Comparison of ENCODE assay signal across 18 cellular contexts in the genomic region with DNA sequence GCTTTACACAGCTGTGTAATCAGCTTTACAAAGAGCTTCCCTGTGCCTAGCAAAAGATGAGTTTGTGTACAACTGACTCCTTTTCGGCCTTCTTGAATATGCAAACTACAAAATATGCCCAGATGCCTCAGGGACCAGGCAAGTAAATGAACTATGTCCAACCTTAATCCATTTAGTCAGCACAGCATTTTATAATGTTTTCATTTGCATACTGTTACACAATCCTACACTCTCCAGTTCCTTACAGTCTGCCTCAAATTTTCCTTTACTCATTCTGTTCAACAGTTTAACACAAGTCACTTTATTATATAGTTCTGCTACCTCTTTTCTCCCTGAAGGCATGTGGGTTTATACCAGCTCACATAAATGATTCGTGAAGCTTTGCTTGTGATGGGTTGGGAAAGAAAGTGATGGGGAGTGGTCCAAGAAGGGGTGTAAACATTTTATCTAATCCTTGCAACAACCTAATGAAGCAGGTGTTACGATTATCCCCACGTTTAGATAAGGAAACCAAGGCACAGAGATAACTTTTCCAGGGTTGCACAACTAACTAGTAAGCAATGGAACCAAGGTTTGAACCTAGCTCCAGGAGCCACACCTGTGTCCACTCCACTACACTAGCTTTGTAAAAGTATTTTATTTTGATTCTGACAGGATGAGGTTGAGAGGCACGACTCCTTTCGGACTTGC. TPM values are rescaled to one million over a fixed set of nuclear protein-coding genes. Genes with fewer than 3 reads are reported as not detected.
A peak's percentile ranks its signal among the peaks of the same experiment; 100 is the strongest.
DNase-seq lines count a peak whose midpoint lies in the region; ATAC-seq, FAIRE-seq and TF ChIP-seq lines count a peak whose summit lies in the region.
"Had no signal": no experiment of that assay in that cellular context is flagged by ENCODE, and none has a peak within 500 bp of the region (broad histone marks: within the 10 kb centered on the region; RNA-seq: fewer than 3 reads in every experiment).

No MANE protein-coding gene starts in this region.

- no peak overlapping the region for H3K4me3 ChIP-seq in HepG2 (replicated peaks in 1 of 3; ENCODE audit: insufficient read depth in 1 of 3, low read depth in 2 of 3, low read length in 3 of 3)
- H3K4me3 ChIP-seq in right lobe of liver = no peak overlapping the region
- no peak overlapping the region for H3K4me3 ChIP-seq in ovary
- no peak overlapping the region for H3K4me3 ChIP-seq in heart left ventricle
- H3K4me3 ChIP-seq: lung, neural progenitor cell had no signal

- no peak for ATAC-seq in HepG2
- ATAC-seq in right lobe of liver = no peak
- no peak for ATAC-seq in heart left ventricle
- ATAC-seq: activated T-helper 17 cell treated with anti-CD3 and anti-CD28 coated beads, Interleukin-2, amount 50 U/mL, for 72 hours had no signal

- no peak overlapping the region for H3K9ac ChIP-seq in HepG2 (ENCODE audit: insufficient read depth, low read depth, low read length)
- H3K9ac ChIP-seq: neural progenitor cell had no signal

- POLR2A ChIA-PET in HepG2 (lab: Yijun Ruan, JAX) = no interaction called here

- no TSS peak for BruUV-seq in HepG2 (replicated peaks; lab: Mats Ljungman, UMichigan)

- TF ChIP-seq EP300 in HepG2 (IDR thresholded peaks at IDR 0.05; ENCODE audit: low read depth in 2 of 2, low read length in 2 of 2) = no peak
- no peak for TF ChIP-seq EP300 in HepG2 (CRISPR knock-in tag; IDR thresholded peaks at IDR 0.05; ENCODE audit: borderline replicate concordance)
- TF ChIP-seq EP300 in ovary (IDR thresholded peaks at IDR 0.05) = no peak

- H3K79me2 ChIP-seq in HepG2 (ENCODE audit: insufficient read depth, low read length) = peaks cover 9% of the 10 kb centered on the region

- no peak overlapping the region for H3K4me2 ChIP-seq in HepG2 (ENCODE audit: low read depth, low read length)
- H3K4me2 ChIP-seq: neural progenitor cell had no signal

- intact Hi-C loops in HepG2 (cut with micrococcal nuclease; ENCODE audit: unreplicated experiment) (loop anchor here (5.0 kb wide), 3 partner anchors 77 to 228 kb away; a partner anchor contains a TSS), right lobe of liver (cut with DNase I) (no loop called here), ovary (cut with DNase I) (loop anchor here (5.0 to 10.0 kb wide), 5 partner anchors 70 to 193 kb away; a partner anchor contains a TSS), heart left ventricle (cut with DNase I) (loop anchor here in 9 of 10 donors (5.0 to 10.0 kb wide), 8 partner anchors 72 to 190 kb away; a partner anchor contains a TSS)

- in situ Hi-C loops in HepG2 (cut with HindIII; ENCODE audit: extremely low pct_ligation_motif_present, low pct_unique_long_range_greater_than_20kb) = loop anchor here (10.0 kb wide), 1 partner anchor 180 kb away; no protein-coding TSS in a partner anchor

- H3K4me1 ChIP-seq in HepG2 (ENCODE audit: insufficient read depth, low read length) (peaks cover 11% of the 10 kb centered on the region), right lobe of liver (peaks cover 0 to 11% (median 1%) of the 10 kb centered on the region in 4 donors), ovary (ENCODE audit: insufficient read depth) (peaks cover 2% of the 10 kb centered on the region), heart left ventricle (peaks cover 3 to 35% (median 8%) of the 10 kb centered on the region in 12 donors)
- H3K4me1 ChIP-seq: neural progenitor cell had no signal

- 31% methylated on average over 6 of the region's 6 CpGs for WGBS in HepG2 (ENCODE audit: low lambda C conversion rate)
- 86% methylated on average over 6 of the region's 6 CpGs for WGBS in right lobe of liver (ENCODE audit: insufficient coverage, low coverage, low lambda C conversion rate, missing lambda C conversion rate)
- 81 to 86% (median 82%) methylated on average over 6 of the region's 6 CpGs for WGBS in ovary, 3 donors
- 78 to 83% (median 81%) methylated on average over 6 of the region's 6 CpGs for WGBS in heart left ventricle, 4 donors

- TF ChIP-seq CTCF in HepG2 (CRISPR knock-in tag; IDR thresholded peaks at IDR 0.05) (no peak), right lobe of liver (IDR thresholded peaks at IDR 0.05) (no peak), ovary (IDR thresholded peaks at IDR 0.05) (no peak), heart left ventricle (IDR thresholded peaks at IDR 0.05) (no peak)

- no peaks in the 10 kb centered on the region for H4K20me1 ChIP-seq in HepG2 (ENCODE audit: insufficient read depth, low read length)

- H3K9me3 ChIP-seq in HepG2 (ENCODE audit: low read length) (no peaks in the 10 kb centered on the region), right lobe of liver (no peaks in the 10 kb centered on the region), ovary (no peaks in the 10 kb centered on the region), heart left ventricle (no peaks in the 10 kb centered on the region)

- FAIRE-seq in HepG2 (lab: Jason Lieb, UNC) = peak; percentile 34
- FAIRE-seq: astrocyte had no signal

- H3K27me3 ChIP-seq in HepG2 (ENCODE audit: control insufficient read depth in 1 of 2, insufficient read depth in 2 of 2, low read length in 2 of 2) = peaks cover 0 to 3% of the 10 kb centered on the region in 2 experiments; a peak in 1 of 5 replicates
- H3K27me3 ChIP-seq in right lobe of liver = no peaks in the 10 kb centered on the region
- H3K27me3 ChIP-seq in ovary = no peaks in the 10 kb centered on the region
- no peaks in the 10 kb centered on the region for H3K27me3 ChIP-seq in heart left ventricle
- H3K27me3 ChIP-seq: neural progenitor cell had no signal

- no peak overlapping the region for H3K27ac ChIP-seq in HepG2 (ENCODE audit: extremely low read length, insufficient read depth, low read length)
- no peak overlapping the region for H3K27ac ChIP-seq in right lobe of liver
- H3K27ac ChIP-seq in ovary = no peak overlapping the region
- H3K27ac ChIP-seq in heart left ventricle = no peak overlapping the region
- H3K27ac ChIP-seq: neural progenitor cell had no signal

- H2AFZ ChIP-seq in HepG2 (ENCODE audit: low read length) = no peak overlapping the region
- H2AFZ ChIP-seq: neural progenitor cell had no signal

- CTCF ChIA-PET in HepG2 (lab: Yijun Ruan, JAX; ENCODE audit: low intra/inter-chr PET ratio, low total read pairs) = no interaction called here

- no peak for TF ChIP-seq POLR2A in HepG2 (IDR thresholded peaks at IDR 0.05; ENCODE audit: insufficient read depth in 1 of 2, low read depth in 2 of 2, low read length in 2 of 2)
- TF ChIP-seq POLR2A in right lobe of liver (IDR thresholded peaks at IDR 0.05) = no peak
- TF ChIP-seq POLR2A in erythroblast (IDR thresholded peaks at IDR 0.05; ENCODE audit: low read length) = no peak
- TF ChIP-seq POLR2A in ovary (IDR thresholded peaks at IDR 0.05) = no peak
- TF ChIP-seq POLR2A in heart left ventricle (IDR thresholded peaks at IDR 0.05) = no peak

- DNase-seq in HepG2 (ENCODE audit: low spot score) (no peak), right lobe of liver (no peak), NOMO-1 treated with DMSO at 0.1 percent for 48 hours (lab: John Stamatoyannopoulos, UW; ENCODE audit: unreplicated experiment) (peak; percentile 77), erythroblast (lab: John Stamatoyannopoulos, UW) (peak; percentile 43 to 58), ovary (no peak), retina (no peak), 8988T (no peak), heart left ventricle (no peak)
- DNase-seq: ACHN, dermis blood vessel endothelial cell, DMS153, NCI-H1436, RPMI8226, substantia nigra had no signal

- H3K36me3 ChIP-seq in HepG2 (replicated peaks in 1 of 2; ENCODE audit: control insufficient read depth in 1 of 2, insufficient read depth in 2 of 2, low read length in 2 of 2) (no peaks in the 10 kb centered on the region), right lobe of liver (no peaks in the 10 kb centered on the region), ovary (no peaks in the 10 kb centered on the region), heart left ventricle (no peaks in the 10 kb centered on the region)
- H3K36me3 ChIP-seq: neural progenitor cell had no signal

- TF ChIP-seq RAD21 in HepG2 (CRISPR knock-in tag; IDR thresholded peaks at IDR 0.05) = no peak

TF ChIP-seq in HepG2, 621 proteins besides CTCF, POLR2A, EP300 and RAD21 (continues in another document):
- TF ChIP-seq TSC22D2 (CRISPR knock-in tag; IDR thresholded peaks at IDR 0.05; ENCODE audit: borderline replicate concordance) (no peak), ZNF547 (CRISPR knock-in tag; IDR thresholded peaks at IDR 0.05) (no peak), ZNF790 (CRISPR knock-in tag; IDR thresholded peaks at IDR 0.05; ENCODE audit: borderline replicate concordance) (no peak), GTF3A (CRISPR knock-in tag; conservative IDR thresholded peaks at IDR 0.05) (no peak), ZBTB7B (CRISPR knock-in tag; IDR thresholded peaks at IDR 0.05) (no peak), ZNF747 (CRISPR knock-in tag; IDR thresholded peaks at IDR 0.05; ENCODE audit: borderline replicate concordance) (no peak), ZNF652 (CRISPR knock-in tag; IDR thresholded peaks at IDR 0.05; ENCODE audit: borderline replicate concordance, low read depth) (no peak)

RNA-seq across cellular contexts. Expression of a gene that starts 3.3 kb away (rescaled TPM):
- total RNA-seq in HepG2 (2016; rRNA removed; fragmentation: Illumina TruSeq; extraction: Trizol) = 19.5 and 30.3 TPM in 2 replicates
- 32.9 and 33.8 TPM in 2 replicates for total RNA-seq in HepG2 (2016; cell fraction: cytosol; rRNA removed; fragmentation: Illumina TruSeq; extraction: Trizol; ENCODE audit: low read depth)
- 19.4 and 26.7 TPM in 2 replicates for total RNA-seq in HepG2 (2016; cell fraction: insoluble cytoplasmic fraction; rRNA removed; fragmentation: Illumina TruSeq; extraction: Trizol)
- total RNA-seq in HepG2 (2016; cell fraction: membrane; rRNA removed; fragmentation: Illumina TruSeq; extraction: Trizol) = 34.7 and 39.3 TPM in 2 replicates
- total RNA-seq in HepG2 (2016; cell fraction: nucleus; rRNA removed; fragmentation: Illumina TruSeq; extraction: Trizol) = 16.5 and 17.7 TPM in 2 replicates
- 9.4 and 9.8 TPM in 2 replicates for polyA plus RNA-seq in HepG2 (2011; rRNA removed)
- 3.9 and 6.2 TPM in 2 replicates for polyA plus RNA-seq in HepG2 (2011; cell fraction: cytosol; rRNA removed)
- 2.7 and 3.4 TPM in 2 replicates for polyA plus RNA-seq in HepG2 (2011; cell fraction: nucleus; rRNA removed)
- polyA plus RNA-seq in HepG2 (2012) = 16.6 and 18.8 TPM in 2 replicates
- 36.8 and 44.5 TPM in 2 replicates for polyA plus RNA-seq in HepG2 (2016; cell fraction: cytosol; fragmentation: Illumina TruSeq; extraction: Trizol; ENCODE audit: low read depth)
- 28.8 and 29.4 TPM in 2 replicates for polyA plus RNA-seq in HepG2 (2016; cell fraction: insoluble cytoplasmic fraction; fragmentation: Illumina TruSeq; extraction: Trizol; ENCODE audit: low read depth)
- 31.5 and 33.7 TPM in 2 replicates for polyA plus RNA-seq in HepG2 (2016; cell fraction: membrane; fragmentation: Illumina TruSeq; extraction: Trizol; ENCODE audit: low read depth)
- 15.9 and 16.9 TPM in 2 replicates for polyA plus RNA-seq in HepG2 (2016; cell fraction: nucleus; fragmentation: Illumina TruSeq; extraction: Trizol; ENCODE audit: insufficient read depth, low read depth)
- 4.2 and 6.1 TPM in 2 replicates for polyA minus RNA-seq in HepG2 (2011; rRNA and poly(A)+ RNA removed; ENCODE audit: low replicate concordance)
- polyA minus RNA-seq in HepG2 (2011; cell fraction: cytosol; rRNA and poly(A)+ RNA removed) = 9.5 and 11.3 TPM in 2 replicates
- 23.9 and 27.2 TPM in 2 replicates for polyA minus RNA-seq in HepG2 (2011; cell fraction: nucleus; rRNA and poly(A)+ RNA removed)
- total RNA-seq in right lobe of liver = 10 to 100 TPM; 11.5 to 25.4 (median 14.6) TPM
- total RNA-seq in ovary = 10 to 100 TPM; 14.0 to 23.6 (median 19.2) TPM
- 10 to 100 TPM in 1 of 2 donors, 1 to 10 TPM in 1; 9.5 to 20.4 TPM for polyA plus RNA-seq in ovary
- 10 to 100 TPM; 13.2 to 29.2 (median 20.8) TPM for total RNA-seq in heart left ventricle
- 10 to 100 TPM in 1 of 2 donors, 1 to 10 TPM in 1; 5.1 to 35.4 TPM for polyA plus RNA-seq in heart left ventricle

Comparison
In these comparisons a context has a peak if more than half of its experiments do, and no peak if none do; other contexts are left out.
1. intact Hi-C loops: an anchor here in HepG2 (5.0 kb wide), ovary (5.0 to 10.0 kb wide) and heart left ventricle (5.0 to 10.0 kb wide); none called in right lobe of liver.
2. DNase-seq: peak in NOMO-1 treated with DMSO at 0.1 percent for 48 hours (single experiment) and erythroblast (2 of 2); none in HepG2 (single experiment), right lobe of liver (0 of 3), ovary (0 of 5), retina (single experiment), 8988T (single experiment) and heart left ventricle (0 of 5).